In genomic region chr14:33065634-33066033, GRCh38 we compare ENCODE assay signal across 3 cellular contexts.
"Had no signal": no experiment of that assay in that cellular context is flagged by ENCODE, and none has a peak within 500 bp of the region (broad histone marks: within the 10 kb centered on the region; RNA-seq: fewer than 3 reads in every experiment).

No MANE protein-coding gene starts in this region.

- H3K27ac ChIP-seq: HL-60 had no signal

- ATAC-seq: HepG2, K562 had no signal

- H3K4me3 ChIP-seq: K562 had no signal
